ENCODE assay signal across 23 cellular contexts in the genomic region with DNA sequence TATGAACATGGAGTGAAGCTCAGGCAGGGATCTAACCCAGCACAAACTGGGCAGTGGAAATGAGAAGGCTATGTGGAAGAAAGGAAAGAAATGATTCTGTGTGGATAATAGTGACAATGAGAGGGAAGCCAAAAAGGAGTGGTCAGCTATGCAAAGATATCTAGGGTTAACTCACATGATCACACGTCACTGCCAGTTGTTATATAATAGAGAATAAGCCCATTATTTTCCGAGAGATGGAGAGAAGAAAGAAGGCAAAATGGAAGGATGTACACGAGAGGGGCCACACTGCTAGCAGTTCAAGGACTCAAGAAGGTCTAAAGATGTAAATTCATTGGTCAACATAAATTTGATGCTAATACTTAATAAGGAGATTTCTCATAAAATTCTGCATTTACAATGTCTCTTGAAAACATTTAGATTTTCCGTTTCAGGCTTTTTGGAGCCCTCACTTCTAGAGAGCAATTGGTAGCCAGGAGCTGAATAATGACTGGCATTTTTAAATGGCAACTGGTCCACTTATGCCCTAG. TPM values are rescaled to one million over a fixed set of nuclear protein-coding genes. Genes with fewer than 3 reads are reported as not detected.
A peak's percentile ranks its signal among the peaks of the same experiment; 100 is the strongest.
DNase-seq lines count a peak whose midpoint lies in the region; ATAC-seq and TF ChIP-seq lines count a peak whose summit lies in the region.
"Had no signal": no experiment of that assay in that cellular context is flagged by ENCODE, and none has a peak within 500 bp of the region (broad histone marks: within the 10 kb centered on the region; RNA-seq: fewer than 3 reads in every experiment).

No MANE protein-coding gene starts in this region.

- in situ Hi-C loops in gastrocnemius medialis (cut with MboI; ENCODE audit: low sequenced_read_pairs in 4 of 4), result no loop called here

- H3K27me3 ChIP-seq in heart right ventricle (no peaks in the 10 kb centered on the region), gastroesophageal sphincter (no peaks in the 10 kb centered on the region), gastrocnemius medialis (no peaks in the 10 kb centered on the region), upper lobe of right lung (no peaks in the 10 kb centered on the region)
- H3K27me3 ChIP-seq: adrenal gland, SJSA1 had no signal

- 64 to 71% methylated on average over 4 of the region's 4 CpGs for WGBS in heart right ventricle, 2 donors
- 44 to 63% methylated on average over 3 to 4 of the region's 4 CpGs for WGBS in gastroesophageal sphincter (ENCODE audit: low coverage in 1 of 2), 2 donors

- no peak overlapping the region for H3K4me3 ChIP-seq in heart right ventricle
- H3K4me3 ChIP-seq in gastroesophageal sphincter, result no peak overlapping the region
- H3K4me3 ChIP-seq in gastrocnemius medialis, result no peak overlapping the region
- no peak overlapping the region for H3K4me3 ChIP-seq in upper lobe of right lung
- H3K4me3 ChIP-seq: adrenal gland, mucosa of descending colon, SJSA1, skin epidermis had no signal

- H3K9me3 ChIP-seq in heart right ventricle, result no peaks in the 10 kb centered on the region
- no peaks in the 10 kb centered on the region for H3K9me3 ChIP-seq in gastroesophageal sphincter
- H3K9me3 ChIP-seq in gastrocnemius medialis, result no peaks in the 10 kb centered on the region
- H3K9me3 ChIP-seq in upper lobe of right lung, result no peaks in the 10 kb centered on the region
- H3K9me3 ChIP-seq: adrenal gland, mucosa of descending colon, SJSA1 had no signal

- H3K36me3 ChIP-seq in heart right ventricle (no peaks in the 10 kb centered on the region), gastroesophageal sphincter (no peaks in the 10 kb centered on the region), gastrocnemius medialis (no peaks in the 10 kb centered on the region), upper lobe of right lung (no peaks in the 10 kb centered on the region)
- H3K36me3 ChIP-seq: adrenal gland, SJSA1 had no signal

- no peak for TF ChIP-seq EP300 in gastroesophageal sphincter (IDR thresholded peaks at IDR 0.05)

- TF ChIP-seq POLR2A in gastroesophageal sphincter (IDR thresholded peaks at IDR 0.05) (no peak), gastrocnemius medialis (IDR thresholded peaks at IDR 0.05) (no peak)

- TF ChIP-seq CTCF in heart right ventricle (IDR thresholded peaks at IDR 0.05) (no peak), gastroesophageal sphincter (IDR thresholded peaks at IDR 0.05) (no peak), gastrocnemius medialis (IDR thresholded peaks at IDR 0.05 in 4 of 5, conservative IDR thresholded peaks at IDR 0.05 in 1 of 5) (no peak), upper lobe of right lung (IDR thresholded peaks at IDR 0.05) (no peak)

- H3K4me1 ChIP-seq in heart right ventricle, result peaks cover 3 to 86% (median 59%) of the 10 kb centered on the region in 9 donors
- peaks cover 14 to 73% (median 14%) of the 10 kb centered on the region in 3 donors for H3K4me1 ChIP-seq in gastroesophageal sphincter
- H3K4me1 ChIP-seq in gastrocnemius medialis, result peaks cover 45 to 85% of the 10 kb centered on the region in 2 donors
- peaks cover 8% of the 10 kb centered on the region for H3K4me1 ChIP-seq in upper lobe of right lung
- H3K4me1 ChIP-seq: adrenal gland, parathyroid adenoma had no signal

- H3K27ac ChIP-seq in heart right ventricle (peak overlapping the region; percentile 48 to 85 (median 80)), gastroesophageal sphincter (peak overlapping the region; percentile 30 to 81 (median 55)), gastrocnemius medialis (peak overlapping the region; percentile 55 to 84 (median 74)), upper lobe of right lung (peak overlapping the region; percentile 3)
- H3K27ac ChIP-seq: adrenal gland, parathyroid adenoma, SJSA1 had no signal

- DNase-seq in heart right ventricle, result no peak
- DNase-seq in cardiac septum (ENCODE audit: low spot score), result no peak
- DNase-seq in gastrocnemius medialis, result no peak
- no peak for DNase-seq in upper lobe of right lung
- DNase-seq in HuH-7.5 (ENCODE audit: low spot score), result no peak
- DNase-seq: activated CD8-positive, alpha-beta memory T cell treated with anti-CD3 and anti-CD28 coated beads for 24 hours; activated T-cell treated with anti-CD3 and anti-CD28 coated beads, Interleukin-2, amount 50 U/mL, for 24 hours; CD8-positive, alpha-beta T cell; dermis blood vessel endothelial cell; HFFc6; NCI-H187 treated with DMSO at 0.1 percent for 48 hours; NCI-H2227 treated with DMSO at 0.1 percent for 48 hours; NCI-H69; stimulated activated CD4-positive, alpha-beta T cell treated with anti-CD3 and anti-CD28 coated beads, Interleukin-1b, Interleukin-23, amount 100 ng/mL, for 48 hours had no signal

- intact Hi-C loops in heart right ventricle (cut with DNase I) (loop anchor here in 3 of 10 donors (2.0 to 10.0 kb wide), 4 partner anchors 19 to 105 kb away; partner anchors contain the start of gene RCAN2 (in 1 of the 3)), cardiac septum (cut with DNase I) (loop anchor here (5.0 kb wide), 1 partner anchor 102 kb away; no protein-coding TSS in a partner anchor), gastrocnemius medialis (cut with DNase I; ENCODE audit: low total_unique reads) (no loop called here), upper lobe of right lung (cut with DNase I) (no loop called here)

- ATAC-seq in heart right ventricle (no peak), gastroesophageal sphincter (no peak), gastrocnemius medialis (no peak), upper lobe of right lung (no peak), GM21423 (IDR thresholded peaks at IDR 0.05; ENCODE audit: unreplicated experiment) (no peak), GM18868 (IDR thresholded peaks at IDR 0.05; ENCODE audit: unreplicated experiment) (no peak)
- ATAC-seq: CD8-positive, alpha-beta T cell had no signal

RNA-seq across cellular contexts. Expression of gene RCAN2, which starts 18.8 kb away (rescaled TPM):
- total RNA-seq in heart right ventricle (100 to 1,000 TPM; 291 to 352 (median 299) TPM), cardiac septum (281 TPM), gastroesophageal sphincter (100 to 1,000 TPM in 2 of 4 donors, 10 to 100 TPM in 2; 46.9 to 289 (median 171) TPM), gastrocnemius medialis (10 to 100 TPM; 26.2 to 88.8 (median 43.2) TPM), upper lobe of right lung (11.7 TPM)
- 10 to 100 TPM; 51.0 to 85.4 TPM for polyA plus RNA-seq in heart right ventricle
- total RNA-seq: A172 had no signal

Comparison
In these comparisons a context has a peak if more than half of its experiments do, and no peak if none do; other contexts are left out.
1. H3K27ac ChIP-seq: peak in every context shown above with its lines; median percentile 80 in heart right ventricle; 74 in gastrocnemius medialis; 55 in gastroesophageal sphincter; 3 in upper lobe of right lung.